7 cellular contexts compared by ENCODE assay signal in genomic region chr2:163735692-163736432, GRCh38. TPM values are rescaled to one million over a fixed set of nuclear protein-coding genes. Genes with fewer than 3 reads are reported as not detected.
DNase-seq lines count a peak whose midpoint lies in the region; ATAC-seq, FAIRE-seq and TF ChIP-seq lines count a peak whose summit lies in the region.

TSS of gene FIGN (minus strand) at chr2:163736008. CDS start at chr2:163734927, 1,081 bp downstream.

- no peaks in the 10 kb centered on the region for H3K79me2 ChIP-seq in OCI-LY7 (ENCODE audit: insufficient read depth, low read depth, low read length)

- intact Hi-C loops in kidney (cut with DNase I) (no loop called here), OCI-LY7 (cut with micrococcal nuclease; ENCODE audit: unreplicated experiment) (no loop called here)

- peak within 1 kb of the TSS; percentile 64 to 81 for H3K27ac ChIP-seq in kidney (ENCODE audit: low read depth in 2 of 2, low read length in 2 of 2)
- H3K27ac ChIP-seq in OCI-LY7 (ENCODE audit: low read depth, low read length, poor library complexity, severe bottlenecking) = no peak within 1 kb of the TSS

- no peaks in the 10 kb centered on the region for H3K27me3 ChIP-seq in HAP-1 (ENCODE audit: low read depth)

- POLR2A ChIA-PET in OCI-LY7 (lab: Charles Lee) = no interaction called here

- H3K9ac ChIP-seq in kidney (ENCODE audit: low read length in 2 of 2) = peak within 1 kb of the TSS; percentile 62 to 74

- H3K4me2 ChIP-seq in OCI-LY7 (ENCODE audit: low read length) = no peak within 1 kb of the TSS

- CTCF ChIA-PET in OCI-LY7 (lab: Charles Lee; ENCODE audit: unreplicated experiment) = no interaction called here

- BruUV-seq in OCI-LY7 (replicated peaks; lab: Mats Ljungman, UMichigan) = no TSS peak

- peaks cover 29% of the 10 kb centered on the region for H3K4me1 ChIP-seq in HAP-1
- peaks cover 0 to 3% of the 10 kb centered on the region in 2 donors for H3K4me1 ChIP-seq in kidney (ENCODE audit: control insufficient read depth in 1 of 2, insufficient read depth in 1 of 2, low read depth in 1 of 2, low read length in 2 of 2)
- no peaks in the 10 kb centered on the region for H3K4me1 ChIP-seq in OCI-LY7 (ENCODE audit: insufficient read depth, low read length, poor library complexity, severe bottlenecking)

- TF ChIP-seq CTCF in choroid plexus epithelial cell (conservative IDR thresholded peaks at IDR 0.05; ENCODE audit: low read depth, low read length) (no peak), kidney (IDR thresholded peaks at IDR 0.05; ENCODE audit: borderline replicate concordance, extremely low read depth, insufficient read depth) (no peak), OCI-LY7 (conservative IDR thresholded peaks at IDR 0.05; ENCODE audit: low read length) (no peak)

- ATAC-seq in HG02884 (IDR thresholded peaks at IDR 0.05; ENCODE audit: unreplicated experiment) = no peak

- no peaks in the 10 kb centered on the region for H4K20me1 ChIP-seq in OCI-LY7 (ENCODE audit: insufficient read depth, low read length)

- DNase-seq in HAP-1 (ENCODE audit: low spot score in 2 of 2) (peak; percentile 78 to 82), NCI-H526 treated with DMSO at 0.1 percent for 48 hours (lab: John Stamatoyannopoulos, UW) (peak; percentile 62), choroid plexus epithelial cell (ENCODE audit: low read depth) (peak; percentile 91), kidney (peak; percentile 90), smooth muscle cell of the brain vasculature (ENCODE audit: low read depth, low spot score) (peak; percentile 74), OCI-LY7 (ENCODE audit: low spot score) (no peak)

- no peaks in the 10 kb centered on the region for H3K36me3 ChIP-seq in HAP-1 (replicated peaks)
- H3K36me3 ChIP-seq in kidney (ENCODE audit: control insufficient read depth in 1 of 2, insufficient read depth in 2 of 2, low read length in 2 of 2) = no peaks in the 10 kb centered on the region
- no peaks in the 10 kb centered on the region for H3K36me3 ChIP-seq in OCI-LY7 (ENCODE audit: insufficient read depth, low read length)

- H3K4me3 ChIP-seq in HAP-1 (peak within 1 kb of the TSS; percentile 66), choroid plexus epithelial cell (ENCODE audit: low read depth, low read length) (peak within 1 kb of the TSS; percentile 85), kidney (ENCODE audit: low read length in 2 of 2) (peak within 1 kb of the TSS; percentile 67 to 94), OCI-LY7 (ENCODE audit: low read depth, low read length, poor library complexity, severe bottlenecking) (no peak within 1 kb of the TSS)

- H3K9me3 ChIP-seq in HAP-1 (no peaks in the 10 kb centered on the region), kidney (ENCODE audit: control insufficient read depth in 1 of 2, low read length in 2 of 2) (no peaks in the 10 kb centered on the region), OCI-LY7 (ENCODE audit: low read length) (no peaks in the 10 kb centered on the region)

- no peaks in the 10 kb centered on the region for H3K9me2 ChIP-seq in OCI-LY7 (ENCODE audit: insufficient read depth, low read length)

- in situ Hi-C loops in HAP-1 (cut with MboI; ENCODE audit: low sequenced_read_pairs) = no loop called here

- FAIRE-seq in kidney (lab: Jason Lieb, UNC) = peak; percentile 33

- no peak within 1 kb of the TSS for H2AFZ ChIP-seq in OCI-LY7 (ENCODE audit: low read length)

RNA-seq across cellular contexts. Expression of gene FIGN, which starts in this region (rescaled TPM):
- total RNA-seq in kidney (8.0 TPM), OCI-LY7 (2022) (not detected in 2 replicates)
- 1.1 TPM for polyA plus RNA-seq in kidney (ENCODE audit: insufficient read depth, low read depth, low replicate concordance)
- total RNA-seq in OCI-LY7 (2014; rRNA removed; shearing (Covaris generic)) = not detected in 2 replicates
